20 cellular contexts compared by ENCODE assay signal in the genomic region with DNA sequence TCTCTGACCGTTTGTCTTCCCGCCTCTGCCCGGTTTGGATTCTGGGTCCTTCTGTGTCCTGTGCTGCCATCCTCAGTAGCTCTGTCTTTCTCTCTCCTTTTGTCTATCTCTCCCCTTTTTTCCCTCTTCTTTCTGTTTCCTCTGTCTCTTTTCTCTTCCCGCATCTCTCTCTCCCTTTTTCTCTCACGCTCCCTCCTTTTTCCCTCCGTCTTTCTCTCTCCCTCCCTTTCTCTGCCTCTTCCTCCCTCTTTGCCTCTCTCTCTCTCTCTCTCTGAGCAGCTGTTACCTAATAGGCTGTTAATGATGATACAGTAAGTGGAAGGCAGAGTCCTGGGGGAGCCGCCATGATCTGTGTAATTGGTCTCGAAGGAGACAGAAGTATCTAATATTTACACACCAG.
DNase-seq lines count a peak whose midpoint lies in the region; ATAC-seq and TF ChIP-seq lines count a peak whose summit lies in the region.
"Had no signal": no experiment of that assay in that cellular context is flagged by ENCODE, and none has a peak within 500 bp of the region (broad histone marks: within the 10 kb centered on the region; RNA-seq: fewer than 3 reads in every experiment).

No MANE protein-coding gene starts in this region.

- no peaks in the 10 kb centered on the region for H3K27me3 ChIP-seq in neural cell (ENCODE audit: insufficient read depth, low read depth, low read length)
- H3K27me3 ChIP-seq: BE2C, Peyer's patch had no signal

- no peaks in the 10 kb centered on the region for H3K36me3 ChIP-seq in HEK293 (ENCODE audit: control insufficient read depth in 2 of 2, insufficient read depth in 1 of 2, low read length in 2 of 2)
- H3K36me3 ChIP-seq in neural cell (ENCODE audit: insufficient read depth, low read length) = no peaks in the 10 kb centered on the region
- H3K36me3 ChIP-seq: Peyer's patch had no signal

- POLR2A ChIA-PET in HEK293 (lab: Yijun Ruan, JAX) = no interaction called here

- no peaks in the 10 kb centered on the region for H3F3A ChIP-seq in neural cell (ENCODE audit: insufficient read depth, low read length, poor library complexity, severe bottlenecking)

- H3K4me3 ChIP-seq in HEK293 (ENCODE audit: low read depth, low read length) = no peak overlapping the region
- H3K4me3 ChIP-seq in neural cell (ENCODE audit: low read length) = no peak overlapping the region
- H3K4me3 ChIP-seq: GM12878, GM23338, Peyer's patch had no signal

- TF ChIP-seq RAD21 in neural cell (conservative IDR thresholded peaks at IDR 0.05) = no peak

- TF ChIP-seq CTCF in HEK293 (tag by site-specific recombination; IDR thresholded peaks at IDR 0.05) (no peak), neural cell (IDR thresholded peaks at IDR 0.05; ENCODE audit: poor library complexity, severe bottlenecking) (no peak)

- peaks cover 5% of the 10 kb centered on the region; the same call in 1 of the 2 replicates for H3K4me1 ChIP-seq in HEK293 (ENCODE audit: control insufficient read depth, insufficient read depth, low read length)
- H3K4me1 ChIP-seq: Peyer's patch had no signal

- H3K27ac ChIP-seq in HEK293 (ENCODE audit: extremely low read depth, low read depth, low read length) (no peak overlapping the region), neural cell (ENCODE audit: low read length) (no peak overlapping the region)
- H3K27ac ChIP-seq: 22Rv1, Peyer's patch had no signal

- H3K9me3 ChIP-seq in HEK293 (ENCODE audit: control insufficient read depth, insufficient read depth, low read depth, low read length) = no peaks in the 10 kb centered on the region
- no peaks in the 10 kb centered on the region for H3K9me3 ChIP-seq in neural cell (ENCODE audit: low read length)
- H3K9me3 ChIP-seq: BE2C, Peyer's patch had no signal

- H3K4me2 ChIP-seq in neural cell (ENCODE audit: low read length) = no peak overlapping the region
- H3K4me2 ChIP-seq: GM23338 had no signal

- H3K9ac ChIP-seq in neural cell (ENCODE audit: low read length) = no peak overlapping the region

- no peak overlapping the region for H2AFZ ChIP-seq in neural cell (ENCODE audit: low read depth, low read length)
- H2AFZ ChIP-seq: GM23338 had no signal

- ATAC-seq in SK-N-SH treated with all-trans-retinoic acid at 6 μM for 48 hours = no peak
- ATAC-seq in HG03196 (IDR thresholded peaks at IDR 0.05; ENCODE audit: unreplicated experiment) = no peak
- ATAC-seq: CD8-positive, alpha-beta T cell; GM12878; GM23338; HCT116; Right ventricle myocardium inferior had no signal

- CTCF ChIA-PET in HEK293 (lab: Yijun Ruan, JAX) = interaction anchor here (0.5 to 1.7 kb wide), 6 partner anchors 15 to 133 kb away, joined by 3 to 4 read pairs (median 3); no protein-coding TSS in a partner anchor

- H3K9me2 ChIP-seq in neural cell (ENCODE audit: insufficient read depth, low read length) = no peaks in the 10 kb centered on the region

- no peaks in the 10 kb centered on the region for H4K20me1 ChIP-seq in neural cell (ENCODE audit: insufficient read depth)

- DNase-seq in NCI-H1092 treated with DMSO at 0.1 percent for 48 hours (lab: John Stamatoyannopoulos, UW) = peak; percentile 56
- DNase-seq in NCI-H1092 (lab: John Stamatoyannopoulos, UW) = no peak
- peak; percentile 65 for DNase-seq in NCI-H524 treated with DMSO at 0.1 percent for 48 hours (lab: John Stamatoyannopoulos, UW)
- DNase-seq in NK-92 (lab: John Stamatoyannopoulos, UW; ENCODE audit: unreplicated experiment) = no peak
- DNase-seq: BE2C; CD8-positive, alpha-beta T cell; GDM1; NCI-H2081; NCI-H345; NCI-H774; Peyer's patch had no signal

- no peaks in the 10 kb centered on the region for H3K79me2 ChIP-seq in neural cell (replicated peaks; ENCODE audit: insufficient read depth, low read length)

- no peak for TF ChIP-seq EP300 in neural cell (conservative IDR thresholded peaks at IDR 0.05; ENCODE audit: poor library complexity, severe bottlenecking)

TF ChIP-seq in HEK293, 187 proteins besides CTCF, POLR2A, EP300 and RAD21 (continues in another document):
- TF ChIP-seq ZNF596 (tag by site-specific recombination; IDR thresholded peaks at IDR 0.05) (0 out of 2 replicates have a peak, but pooled peaks have one; percentile 34), ZNF776 (tag by site-specific recombination; IDR thresholded peaks at IDR 0.05; ENCODE audit: borderline replicate concordance) (0 out of 2 replicates have a peak, but pooled peaks have one; percentile 11), PRDM1 (tag by site-specific recombination; IDR thresholded peaks at IDR 0.05) (peak; percentile 73; the same call in 1 of the 2 replicates), ZNF398 (tag by site-specific recombination; IDR thresholded peaks at IDR 0.05) (0 out of 2 replicates have a peak, but pooled peaks have one; percentile 30), ZNF366 (tag by site-specific recombination; conservative IDR thresholded peaks at IDR 0.05) (peak; percentile 80), ZBTB20 (tag by site-specific recombination; IDR thresholded peaks at IDR 0.05) (0 out of 2 replicates have a peak, but pooled peaks have one; percentile 25), SCRT2 (tag by site-specific recombination; IDR thresholded peaks at IDR 0.05) (no peak)

TF ChIP-seq in neural cell, 6 proteins besides CTCF, POLR2A, EP300 and RAD21:
- peak; percentile 37 for TF ChIP-seq POLR2AphosphoS5 (IDR thresholded peaks at IDR 0.05)
- no peak for TF ChIP-seq TAF1 (IDR thresholded peaks at IDR 0.05; ENCODE audit: low read depth)
- no peak for TF ChIP-seq MXI1 (conservative IDR thresholded peaks at IDR 0.05; ENCODE audit: poor library complexity, severe bottlenecking)
- TF ChIP-seq REST (IDR thresholded peaks at IDR 0.05; ENCODE audit: borderline replicate concordance) = no peak
- TF ChIP-seq SMC3 (conservative IDR thresholded peaks at IDR 0.05; ENCODE audit: poor library complexity) = no peak
- TF ChIP-seq EZH2 (IDR thresholded peaks at IDR 0.05; ENCODE audit: borderline replicate concordance, insufficient read depth, low read length, poor library complexity, severe bottlenecking) = no peak
TF ChIP-seq in neural cell: peak in this region for 1.

TF ChIP-seq in SK-N-SH treated with all-trans-retinoic acid at 6 μM for 48 hours, 23 proteins besides CTCF, POLR2A, EP300 and RAD21 (continues in another document):
- TF ChIP-seq OSR1 (CRISPR knock-in tag; IDR thresholded peaks at IDR 0.05) (no peak), BACH2 (CRISPR knock-in tag; IDR thresholded peaks at IDR 0.05; ENCODE audit: borderline replicate concordance) (no peak), ZNF8 (CRISPR knock-in tag; IDR thresholded peaks at IDR 0.05) (no peak), ZNF565 (CRISPR knock-in tag; conservative IDR thresholded peaks at IDR 0.05; ENCODE audit: low read depth) (no peak), GLIS3 (CRISPR knock-in tag; IDR thresholded peaks at IDR 0.05) (no peak)
- TF ChIP-seq, protein P1, sequence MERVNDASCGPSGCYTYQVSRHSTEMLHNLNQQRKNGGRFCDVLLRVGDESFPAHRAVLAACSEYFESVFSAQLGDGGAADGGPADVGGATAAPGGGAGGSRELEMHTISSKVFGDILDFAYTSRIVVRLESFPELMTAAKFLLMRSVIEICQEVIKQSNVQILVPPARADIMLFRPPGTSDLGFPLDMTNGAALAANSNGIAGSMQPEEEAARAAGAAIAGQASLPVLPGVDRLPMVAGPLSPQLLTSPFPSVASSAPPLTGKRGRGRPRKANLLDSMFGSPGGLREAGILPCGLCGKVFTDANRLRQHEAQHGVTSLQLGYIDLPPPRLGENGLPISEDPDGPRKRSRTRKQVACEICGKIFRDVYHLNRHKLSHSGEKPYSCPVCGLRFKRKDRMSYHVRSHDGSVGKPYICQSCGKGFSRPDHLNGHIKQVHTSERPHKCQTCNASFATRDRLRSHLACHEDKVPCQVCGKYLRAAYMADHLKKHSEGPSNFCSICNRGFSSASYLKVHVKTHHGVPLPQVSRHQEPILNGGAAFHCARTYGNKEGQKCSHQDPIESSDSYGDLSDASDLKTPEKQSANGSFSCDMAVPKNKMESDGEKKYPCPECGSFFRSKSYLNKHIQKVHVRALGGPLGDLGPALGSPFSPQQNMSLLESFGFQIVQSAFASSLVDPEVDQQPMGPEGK (CRISPR knock-in tag; IDR thresholded peaks at IDR 0.05; ENCODE audit: borderline replicate concordance) = no peak
- TF ChIP-seq, protein P2, sequence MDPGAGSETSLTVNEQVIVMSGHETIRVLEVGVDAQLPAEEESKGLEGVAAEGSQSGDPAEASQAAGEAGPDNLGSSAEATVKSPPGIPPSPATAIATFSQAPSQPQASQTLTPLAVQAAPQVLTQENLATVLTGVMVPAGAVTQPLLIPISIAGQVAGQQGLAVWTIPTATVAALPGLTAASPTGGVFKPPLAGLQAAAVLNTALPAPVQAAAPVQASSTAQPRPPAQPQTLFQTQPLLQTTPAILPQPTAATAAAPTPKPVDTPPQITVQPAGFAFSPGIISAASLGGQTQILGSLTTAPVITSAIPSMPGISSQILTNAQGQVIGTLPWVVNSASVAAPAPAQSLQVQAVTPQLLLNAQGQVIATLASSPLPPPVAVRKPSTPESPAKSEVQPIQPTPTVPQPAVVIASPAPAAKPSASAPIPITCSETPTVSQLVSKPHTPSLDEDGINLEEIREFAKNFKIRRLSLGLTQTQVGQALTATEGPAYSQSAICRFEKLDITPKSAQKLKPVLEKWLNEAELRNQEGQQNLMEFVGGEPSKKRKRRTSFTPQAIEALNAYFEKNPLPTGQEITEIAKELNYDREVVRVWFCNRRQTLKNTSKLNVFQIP (CRISPR knock-in tag; IDR thresholded peaks at IDR 0.05; ENCODE audit: borderline replicate concordance, low read depth) = no peak
- TF ChIP-seq, protein P3, sequence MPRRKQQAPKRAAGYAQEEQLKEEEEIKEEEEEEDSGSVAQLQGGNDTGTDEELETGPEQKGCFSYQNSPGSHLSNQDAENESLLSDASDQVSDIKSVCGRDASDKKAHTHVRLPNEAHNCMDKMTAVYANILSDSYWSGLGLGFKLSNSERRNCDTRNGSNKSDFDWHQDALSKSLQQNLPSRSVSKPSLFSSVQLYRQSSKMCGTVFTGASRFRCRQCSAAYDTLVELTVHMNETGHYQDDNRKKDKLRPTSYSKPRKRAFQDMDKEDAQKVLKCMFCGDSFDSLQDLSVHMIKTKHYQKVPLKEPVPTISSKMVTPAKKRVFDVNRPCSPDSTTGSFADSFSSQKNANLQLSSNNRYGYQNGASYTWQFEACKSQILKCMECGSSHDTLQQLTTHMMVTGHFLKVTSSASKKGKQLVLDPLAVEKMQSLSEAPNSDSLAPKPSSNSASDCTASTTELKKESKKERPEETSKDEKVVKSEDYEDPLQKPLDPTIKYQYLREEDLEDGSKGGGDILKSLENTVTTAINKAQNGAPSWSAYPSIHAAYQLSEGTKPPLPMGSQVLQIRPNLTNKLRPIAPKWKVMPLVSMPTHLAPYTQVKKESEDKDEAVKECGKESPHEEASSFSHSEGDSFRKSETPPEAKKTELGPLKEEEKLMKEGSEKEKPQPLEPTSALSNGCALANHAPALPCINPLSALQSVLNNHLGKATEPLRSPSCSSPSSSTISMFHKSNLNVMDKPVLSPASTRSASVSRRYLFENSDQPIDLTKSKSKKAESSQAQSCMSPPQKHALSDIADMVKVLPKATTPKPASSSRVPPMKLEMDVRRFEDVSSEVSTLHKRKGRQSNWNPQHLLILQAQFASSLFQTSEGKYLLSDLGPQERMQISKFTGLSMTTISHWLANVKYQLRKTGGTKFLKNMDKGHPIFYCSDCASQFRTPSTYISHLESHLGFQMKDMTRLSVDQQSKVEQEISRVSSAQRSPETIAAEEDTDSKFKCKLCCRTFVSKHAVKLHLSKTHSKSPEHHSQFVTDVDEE (CRISPR knock-in tag; IDR thresholded peaks at IDR 0.05) = no peak

Comparison
In these comparisons a context has a peak if more than half of its experiments do, and no peak if none do; other contexts are left out.
1. DNase-seq: peak in NCI-H1092 treated with DMSO at 0.1 percent for 48 hours (single experiment) and NCI-H524 treated with DMSO at 0.1 percent for 48 hours (single experiment); none in NCI-H1092 (single experiment) and NK-92 (single experiment).